8 cellular contexts compared by ENCODE assay signal in genomic region chr17:8378117-8378516, GRCh38. TPM values are rescaled to one million over a fixed set of nuclear protein-coding genes. Genes with fewer than 3 reads are reported as not detected.
DNase-seq lines count a peak whose midpoint lies in the region; ATAC-seq and TF ChIP-seq lines count a peak whose summit lies in the region.
"Not testable (repeated sequence)": the region's sequence is repeated elsewhere in the genome, so short reads cannot be mapped to it uniquely, and the experiment has no call there.
"Had no signal": no experiment of that assay in that cellular context is flagged by ENCODE, and none has a peak within 500 bp of the region (broad histone marks: within the 10 kb centered on the region; RNA-seq: fewer than 3 reads in every experiment).

No MANE protein-coding gene starts in this region.

- H3K9me3 ChIP-seq in BLaER1 treated with 17β-estradiol and CSF1 and Interleukin-3, amounts not matched to agents 10 nM and 100 nM (replicated peaks in 1 of 11) = not testable (repeated sequence)

- not testable (repeated sequence) for TF ChIP-seq CTCF in HFFc6 (IDR thresholded peaks at IDR 0.05); WTC11 (IDR thresholded peaks at IDR 0.05); neural crest cell (conservative IDR thresholded peaks at IDR 0.05)

- peaks cover 58 to 68% (median 65%) of the 10 kb centered on the region in 10 experiments for H3K4me1 ChIP-seq in BLaER1 treated with 17β-estradiol and CSF1 and Interleukin-3, amounts not matched to agents 10 nM and 100 nM

- POLR2A ChIA-PET in WTC11 (lab: Charles Lee); activated naive CD8-positive, alpha-beta T cell treated with anti-CD3 and anti-CD28 coated beads, Interleukin-2, amount 10 ng/mL, durations not matched to agents 7 days and 5 days (lab: Charles Lee): not testable (repeated sequence)

- H3K27ac Mint-ChIP-seq in HFFc6 = peak overlapping the region; percentile 45; the same call in 1 of the 2 replicates
- H3K27ac Mint-ChIP-seq in WTC11 = peak overlapping the region; percentile 45
- not testable (repeated sequence) for H3K27ac Mint-ChIP-seq in activated naive CD8-positive, alpha-beta T cell treated with anti-CD3 and anti-CD28 coated beads, Interleukin-2, amount 10 ng/mL, durations not matched to agents 7 days and 5 days; neural crest cell (ENCODE audit: unreplicated experiment)

- H3K27ac ChIP-seq in BLaER1 treated with 17β-estradiol and CSF1 and Interleukin-3, amounts not matched to agents 10 nM and 100 nM = not testable (repeated sequence)
- H3K27ac ChIP-seq in epithelial cell of prostate = peak overlapping the region; percentile 92

- peak overlapping the region; percentile 18 to 98 (median 88); a peak in 14 of 22 replicates for H3K9ac ChIP-seq in BLaER1 treated with 17β-estradiol and CSF1 and Interleukin-3, amounts not matched to agents 10 nM and 100 nM

- H4K20me1 ChIP-seq in BLaER1 treated with 17β-estradiol and CSF1 and Interleukin-3, amounts not matched to agents 10 nM and 100 nM = peaks cover 48 to 61% (median 55%) of the 10 kb centered on the region in 11 experiments

- CTCF ChIA-PET in WTC11 (lab: Charles Lee) = not testable (repeated sequence)

- not testable (repeated sequence) for H3K9me3 Mint-ChIP-seq in HFFc6; WTC11; activated T-cell treated with anti-CD3 and anti-CD28 coated beads, Interleukin-2, amount 50 U/mL, for 4 hours; activated naive CD8-positive, alpha-beta T cell treated with anti-CD3 and anti-CD28 coated beads, Interleukin-2, amount 10 ng/mL, durations not matched to agents 7 days and 5 days; neural crest cell

- H3K27me3 Mint-ChIP-seq in HFFc6 (ENCODE audit: insufficient read depth); WTC11 (ENCODE audit: low read depth); activated T-cell treated with anti-CD3 and anti-CD28 coated beads, Interleukin-2, amount 50 U/mL, for 4 hours (ENCODE audit: low read depth); activated naive CD8-positive, alpha-beta T cell treated with anti-CD3 and anti-CD28 coated beads, Interleukin-2, amount 10 ng/mL, durations not matched to agents 7 days and 5 days; neural crest cell (ENCODE audit: low read depth): not testable (repeated sequence)

- not testable (repeated sequence) for H3K4me3 Mint-ChIP-seq in HFFc6, WTC11
- peak overlapping the region; percentile 31 for H3K4me3 Mint-ChIP-seq in activated T-cell treated with anti-CD3 and anti-CD28 coated beads, Interleukin-2, amount 50 U/mL, for 4 hours
- peak overlapping the region; percentile 8 for H3K4me3 Mint-ChIP-seq in activated naive CD8-positive, alpha-beta T cell treated with anti-CD3 and anti-CD28 coated beads, Interleukin-2, amount 10 ng/mL, durations not matched to agents 7 days and 5 days
- peak overlapping the region; percentile 88 for H3K4me3 Mint-ChIP-seq in neural crest cell

- H3K4me1 Mint-ChIP-seq in HFFc6 (ENCODE audit: low read depth) = peaks cover 64% of the 10 kb centered on the region
- peaks cover 48% of the 10 kb centered on the region for H3K4me1 Mint-ChIP-seq in WTC11
- H3K4me1 Mint-ChIP-seq in activated T-cell treated with anti-CD3 and anti-CD28 coated beads, Interleukin-2, amount 50 U/mL, for 4 hours (ENCODE audit: low read depth) = peaks cover 62% of the 10 kb centered on the region
- H3K4me1 Mint-ChIP-seq in activated naive CD8-positive, alpha-beta T cell treated with anti-CD3 and anti-CD28 coated beads, Interleukin-2, amount 10 ng/mL, durations not matched to agents 7 days and 5 days = peaks cover 45% of the 10 kb centered on the region
- peaks cover 54% of the 10 kb centered on the region for H3K4me1 Mint-ChIP-seq in neural crest cell

- H3K4me3 ChIP-seq in BLaER1 treated with 17β-estradiol and CSF1 and Interleukin-3, amounts not matched to agents 10 nM and 100 nM = peak overlapping the region in 2 of 10 experiments; percentile 4 to 94; a peak in 1 of 20 replicates

- peaks cover 53 to 68% (median 58%) of the 10 kb centered on the region in 11 experiments for H3K36me3 ChIP-seq in BLaER1 treated with 17β-estradiol and CSF1 and Interleukin-3, amounts not matched to agents 10 nM and 100 nM

- peaks cover 53% of the 10 kb centered on the region for H3K36me3 Mint-ChIP-seq in HFFc6 (ENCODE audit: low read depth)
- H3K36me3 Mint-ChIP-seq in WTC11 = peaks cover 67% of the 10 kb centered on the region
- H3K36me3 Mint-ChIP-seq in activated T-cell treated with anti-CD3 and anti-CD28 coated beads, Interleukin-2, amount 50 U/mL, for 4 hours (ENCODE audit: insufficient read depth) = peaks cover 61% of the 10 kb centered on the region
- peaks cover 36% of the 10 kb centered on the region for H3K36me3 Mint-ChIP-seq in activated naive CD8-positive, alpha-beta T cell treated with anti-CD3 and anti-CD28 coated beads, Interleukin-2, amount 10 ng/mL, durations not matched to agents 7 days and 5 days
- H3K36me3 Mint-ChIP-seq in neural crest cell (ENCODE audit: low read depth) = peaks cover 34% of the 10 kb centered on the region

- not testable (repeated sequence) for ATAC-seq in WTC11; activated T-cell treated with anti-CD3 and anti-CD28 coated beads, Interleukin-2, amount 50 U/mL, for 4 hours; activated naive CD8-positive, alpha-beta T cell treated with anti-CD3 and anti-CD28 coated beads, Interleukin-2, amount 10 ng/mL, durations not matched to agents 7 days and 5 days (ENCODE audit: low read depth)

- H3K4me2 ChIP-seq in BLaER1 treated with 17β-estradiol and CSF1 and Interleukin-3, amounts not matched to agents 10 nM and 100 nM = peak overlapping the region in 10 of 11 experiments; percentile 25 to 97 (median 93); a peak in 8 of 22 replicates

- DNase-seq in HFFc6; WTC11 (ENCODE audit: low spot score); activated T-cell treated with anti-CD3 and anti-CD28 coated beads, Interleukin-2, amount 50 U/mL, for 4 hours; activated naive CD8-positive, alpha-beta T cell treated with anti-CD3 and anti-CD28 coated beads, Interleukin-2, amount 10 ng/mL, durations not matched to agents 7 days and 5 days; epithelial cell of prostate (ENCODE audit: low read depth, low spot score); neural crest cell (ENCODE audit: low read depth, low spot score): not testable (repeated sequence)

- not testable (repeated sequence) for H3K27me3 ChIP-seq in BLaER1 treated with 17β-estradiol and CSF1 and Interleukin-3, amounts not matched to agents 10 nM and 100 nM

RNA-seq across cellular contexts. Expression of gene RPL26, which starts 4.9 kb away (rescaled TPM):
- total RNA-seq in HFFc6 (2021; fragmentation: NEBNext Ultra II Directional; extraction: Animal tissue kit (Norgen Biotek cat#: 25700)) = 1,000 to 10,000 TPM; 1,301 to 1,432 (median 1,370) TPM
- 1,825 to 2,081 TPM (median 2,046 TPM) in 3 replicates for total RNA-seq in WTC11 (2021)
- total RNA-seq in activated T-cell treated with anti-CD3 and anti-CD28 coated beads, Interleukin-2, amount 50 U/mL, for 4 hours = 1,000 to 10,000 TPM; 2,326 to 2,535 (median 2,364) TPM
- 1,000 to 10,000 TPM; 1,984 to 2,045 TPM for total RNA-seq in activated naive CD8-positive, alpha-beta T cell treated with anti-CD3 and anti-CD28 coated beads, Interleukin-2, amount 10 ng/mL, durations not matched to agents 7 days and 5 days
- 1,793 and 1,885 TPM in 2 replicates for total RNA-seq in neural crest cell

RNA-seq across cellular contexts. Expression of gene RNF222, which starts 19.5 kb away (rescaled TPM):
- total RNA-seq in HFFc6 (2021; fragmentation: NEBNext Ultra II Directional; extraction: Animal tissue kit (Norgen Biotek cat#: 25700)) = not detected
- total RNA-seq in WTC11 (2021) = not detected in 3 replicates
- under 1 TPM in 2 of 3 donors, not detected in 1; 0.11 to 0.13 TPM for total RNA-seq in activated T-cell treated with anti-CD3 and anti-CD28 coated beads, Interleukin-2, amount 50 U/mL, for 4 hours
- total RNA-seq in activated naive CD8-positive, alpha-beta T cell treated with anti-CD3 and anti-CD28 coated beads, Interleukin-2, amount 10 ng/mL, durations not matched to agents 7 days and 5 days = under 1 TPM; 0.30 to 0.31 TPM
- total RNA-seq in neural crest cell = not detected in 2 replicates
- total RNA-seq: K562 had no signal

RNA-seq across cellular contexts. Expression of gene ODF4, which starts 38.5 kb away (rescaled TPM):
- not detected for total RNA-seq in HFFc6 (2021; fragmentation: NEBNext Ultra II Directional; extraction: Animal tissue kit (Norgen Biotek cat#: 25700))
- total RNA-seq in WTC11 (2021) (not detected in 3 replicates), neural crest cell (not detected in 2 replicates)
- total RNA-seq in activated T-cell treated with anti-CD3 and anti-CD28 coated beads, Interleukin-2, amount 50 U/mL, for 4 hours = not detected
- total RNA-seq in activated naive CD8-positive, alpha-beta T cell treated with anti-CD3 and anti-CD28 coated beads, Interleukin-2, amount 10 ng/mL, durations not matched to agents 7 days and 5 days = not detected
- total RNA-seq: K562 had no signal

RNA-seq across cellular contexts. Expression of gene NDEL1, which starts 57.6 kb away (rescaled TPM):
- total RNA-seq in HFFc6 (2021; fragmentation: NEBNext Ultra II Directional; extraction: Animal tissue kit (Norgen Biotek cat#: 25700)) = 10 to 100 TPM; 65.4 to 79.1 (median 69.2) TPM
- total RNA-seq in WTC11 (2021) = 23.8 to 34.7 TPM (median 27.4 TPM) in 3 replicates
- 10 to 100 TPM; 49.0 to 51.7 (median 51.4) TPM for total RNA-seq in activated T-cell treated with anti-CD3 and anti-CD28 coated beads, Interleukin-2, amount 50 U/mL, for 4 hours
- total RNA-seq in activated naive CD8-positive, alpha-beta T cell treated with anti-CD3 and anti-CD28 coated beads, Interleukin-2, amount 10 ng/mL, durations not matched to agents 7 days and 5 days = 10 to 100 TPM; 68.4 to 79.0 TPM
- total RNA-seq in neural crest cell = 34.1 and 34.3 TPM in 2 replicates
